Comparison of ENCODE assay signal across 8 cellular contexts in the genomic region with DNA sequence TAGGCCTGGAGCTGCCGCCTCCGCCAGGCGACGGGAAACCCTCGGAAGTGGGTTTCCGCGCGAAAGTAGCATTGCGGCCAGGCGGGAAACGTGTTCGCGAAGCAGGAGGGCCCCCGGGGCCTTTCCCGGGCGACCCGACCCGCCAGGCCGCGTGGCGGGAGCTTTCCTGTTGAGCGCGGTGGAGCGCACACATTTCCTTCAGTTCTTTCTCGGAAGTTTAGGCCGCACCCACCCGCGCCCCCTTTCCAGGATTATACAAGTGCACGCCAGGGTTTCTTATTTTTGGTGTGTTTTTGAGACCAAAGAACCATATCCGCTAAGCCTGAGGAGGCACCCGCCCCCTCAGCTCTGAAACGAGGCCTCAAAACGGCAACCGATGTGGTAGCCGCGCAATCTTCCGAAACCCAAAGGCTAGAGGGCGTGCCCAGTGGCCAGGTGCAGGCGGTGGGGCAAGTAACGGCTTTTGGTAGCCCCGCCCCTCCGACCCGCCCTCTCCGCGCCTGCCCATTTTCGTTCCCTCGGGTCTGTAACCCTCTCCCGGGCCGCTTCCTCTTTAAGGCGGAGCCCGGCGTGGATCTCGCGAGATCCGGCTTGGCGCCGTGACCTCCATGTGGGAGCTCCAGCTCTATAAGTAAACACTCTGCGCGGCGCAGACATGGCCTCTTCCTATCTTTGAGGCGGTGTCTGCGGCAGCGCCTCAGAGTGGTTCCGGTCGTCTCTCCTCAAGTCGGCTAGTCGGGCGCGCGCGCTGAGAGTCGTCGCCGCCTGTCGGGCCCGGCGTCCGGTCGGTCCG. TPM values are rescaled to one million over a fixed set of nuclear protein-coding genes. Genes with fewer than 3 reads are reported as not detected.
DNase-seq lines count a peak whose midpoint lies in the region; ATAC-seq and TF ChIP-seq lines count a peak whose summit lies in the region.

A gene with protein sequence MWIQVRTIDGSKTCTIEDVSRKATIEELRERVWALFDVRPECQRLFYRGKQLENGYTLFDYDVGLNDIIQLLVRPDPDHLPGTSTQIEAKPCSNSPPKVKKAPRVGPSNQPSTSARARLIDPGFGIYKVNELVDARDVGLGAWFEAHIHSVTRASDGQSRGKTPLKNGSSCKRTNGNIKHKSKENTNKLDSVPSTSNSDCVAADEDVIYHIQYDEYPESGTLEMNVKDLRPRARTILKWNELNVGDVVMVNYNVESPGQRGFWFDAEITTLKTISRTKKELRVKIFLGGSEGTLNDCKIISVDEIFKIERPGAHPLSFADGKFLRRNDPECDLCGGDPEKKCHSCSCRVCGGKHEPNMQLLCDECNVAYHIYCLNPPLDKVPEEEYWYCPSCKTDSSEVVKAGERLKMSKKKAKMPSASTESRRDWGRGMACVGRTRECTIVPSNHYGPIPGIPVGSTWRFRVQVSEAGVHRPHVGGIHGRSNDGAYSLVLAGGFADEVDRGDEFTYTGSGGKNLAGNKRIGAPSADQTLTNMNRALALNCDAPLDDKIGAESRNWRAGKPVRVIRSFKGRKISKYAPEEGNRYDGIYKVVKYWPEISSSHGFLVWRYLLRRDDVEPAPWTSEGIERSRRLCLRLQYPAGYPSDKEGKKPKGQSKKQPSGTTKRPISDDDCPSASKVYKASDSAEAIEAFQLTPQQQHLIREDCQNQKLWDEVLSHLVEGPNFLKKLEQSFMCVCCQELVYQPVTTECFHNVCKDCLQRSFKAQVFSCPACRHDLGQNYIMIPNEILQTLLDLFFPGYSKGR (plus strand): TSS at position 628 of the 793 bp plus-strand sequence. CDS start 292 bp downstream, outside the sequence.

- peak within 1 kb of the TSS; percentile 98 for H3K27ac ChIP-seq in thymus (ENCODE audit: low read depth)

- peaks cover 15% of the 10 kb centered on the region for H3K4me1 ChIP-seq in thymus (ENCODE audit: control insufficient read depth, insufficient read depth, low read length)

- peaks cover 2% of the 10 kb centered on the region for H3K36me3 Mint-ChIP-seq in activated naive CD8-positive, alpha-beta T cell
- H3K36me3 Mint-ChIP-seq in glutamatergic neuron (ENCODE audit: unreplicated experiment): no peaks in the 10 kb centered on the region
- peaks cover 6% of the 10 kb centered on the region for H3K36me3 Mint-ChIP-seq in osteocyte (ENCODE audit: unreplicated experiment)

- no peaks in the 10 kb centered on the region for H3K9me3 ChIP-seq in thymus (ENCODE audit: control insufficient read depth)

- peak; percentile 82 for ATAC-seq in HG02610 (IDR thresholded peaks at IDR 0.05; ENCODE audit: unreplicated experiment)

- H3K27me3 ChIP-seq in thymus (ENCODE audit: control insufficient read depth, insufficient read depth): no peaks in the 10 kb centered on the region

- TF ChIP-seq CTCF in glutamatergic neuron (IDR thresholded peaks at IDR 0.05; ENCODE audit: partially characterized antibody, unreplicated experiment): no peak
- TF ChIP-seq CTCF in osteocyte (IDR thresholded peaks at IDR 0.05): no peak

- H3K27ac Mint-ChIP-seq in activated naive CD8-positive, alpha-beta T cell: peak within 1 kb of the TSS; percentile 95
- peak within 1 kb of the TSS; percentile 68 for H3K27ac Mint-ChIP-seq in glutamatergic neuron (ENCODE audit: unreplicated experiment)
- H3K27ac Mint-ChIP-seq in osteocyte (ENCODE audit: unreplicated experiment): peak within 1 kb of the TSS; percentile 85

- H3K36me3 ChIP-seq in thymus (ENCODE audit: control insufficient read depth, insufficient read depth): no peaks in the 10 kb centered on the region

- H3K9me3 Mint-ChIP-seq in activated naive CD8-positive, alpha-beta T cell (ENCODE audit: low read depth): no peaks in the 10 kb centered on the region
- H3K9me3 Mint-ChIP-seq in glutamatergic neuron (ENCODE audit: unreplicated experiment) (peaks cover 3% of the 10 kb centered on the region), osteocyte (ENCODE audit: unreplicated experiment) (no peaks in the 10 kb centered on the region)

- under 1% methylated on average over 80 of the region's 80 CpGs for WGBS in thymus

- peak within 1 kb of the TSS; percentile 99 for H3K4me3 ChIP-seq in GM08714 (ENCODE audit: low read length)
- peak within 1 kb of the TSS; percentile 89 for H3K4me3 ChIP-seq in thymus (ENCODE audit: low read length)

- H3K4me1 Mint-ChIP-seq in activated naive CD8-positive, alpha-beta T cell (ENCODE audit: low read depth): peaks cover 36% of the 10 kb centered on the region
- H3K4me1 Mint-ChIP-seq in glutamatergic neuron (ENCODE audit: low read depth, unreplicated experiment) (peaks cover 10% of the 10 kb centered on the region), osteocyte (ENCODE audit: unreplicated experiment) (peaks cover 28% of the 10 kb centered on the region)

- no peaks in the 10 kb centered on the region for H3K27me3 Mint-ChIP-seq in activated naive CD8-positive, alpha-beta T cell
- H3K27me3 Mint-ChIP-seq in glutamatergic neuron (ENCODE audit: unreplicated experiment) (peaks cover 9% of the 10 kb centered on the region), osteocyte (ENCODE audit: unreplicated experiment) (peaks cover 22% of the 10 kb centered on the region)

- DNase-seq in NCI-H1092 treated with DMSO at 0.1 percent for 48 hours (lab: John Stamatoyannopoulos, UW) (peak; percentile 96), SKM-1 (lab: John Stamatoyannopoulos, UW; ENCODE audit: unreplicated experiment) (peak; percentile 91), glutamatergic neuron (peak; percentile 97), osteocyte (ENCODE audit: extremely low spot score, unreplicated experiment) (peak; percentile 98)

- H3K4me3 Mint-ChIP-seq in activated naive CD8-positive, alpha-beta T cell: peak within 1 kb of the TSS; percentile 89
- peak within 1 kb of the TSS; percentile 81 for H3K4me3 Mint-ChIP-seq in glutamatergic neuron (ENCODE audit: unreplicated experiment)
- H3K4me3 Mint-ChIP-seq in osteocyte (ENCODE audit: unreplicated experiment): peak within 1 kb of the TSS; percentile 90

RNA-seq across cellular contexts. Expression of the gene that starts here (rescaled TPM):
- 54.2 TPM for total RNA-seq in glutamatergic neuron (ENCODE audit: unreplicated experiment)
- 66.7 and 69.6 TPM in 2 replicates for total RNA-seq in osteocyte
- polyA plus RNA-seq in thymus: 68.7 TPM

Comparison
In these comparisons a context has a peak if more than half of its experiments do, and no peak if none do; other contexts are left out.
1. Peak in every context shown above with its lines: DNase-seq, ATAC-seq, H3K4me3 ChIP-seq and H3K27ac ChIP-seq.